ENCODE assay signal across 10 cellular contexts in genomic region chr13:47518530-47518929, GRCh38.
"Had no signal": no experiment of that assay in that cellular context is flagged by ENCODE, and none has a peak within 500 bp of the region (broad histone marks: within the 10 kb centered on the region; RNA-seq: fewer than 3 reads in every experiment).

No MANE protein-coding gene starts in this region.

- H3K27me3 Mint-ChIP-seq: IgD-negative memory B cell had no signal

- H3K27ac Mint-ChIP-seq: GM23338, HFFc6, IgD-negative memory B cell had no signal

- H3K4me3 ChIP-seq: GM23338, HAP-1 had no signal

- H3K4me2 ChIP-seq: GM23338, KMS-11 had no signal

- H3K36me3 ChIP-seq: HAP-1 had no signal

- H2AFZ ChIP-seq: GM23338 had no signal

- H3K4me3 Mint-ChIP-seq: GM23338, HFFc6, IgD-negative memory B cell had no signal

- H3K4me1 Mint-ChIP-seq: GM23338, IgD-negative memory B cell had no signal

- H3K4me1 ChIP-seq: HAP-1 had no signal

- DNase-seq: H7, HFFc6, Karpas-422, KBM-7 had no signal

- ATAC-seq: GM23338, HCT116 had no signal

- H3K9ac ChIP-seq: KMS-11 had no signal

- H3K27ac ChIP-seq: HL-60, KMS-11 had no signal

- H3K36me3 Mint-ChIP-seq: IgD-negative memory B cell had no signal
